In genomic region chr16:50955311-50955710, GRCh38 we compare ENCODE assay signal across 30 cellular contexts.
"Had no signal": no experiment of that assay in that cellular context is flagged by ENCODE, and none has a peak within 500 bp of the region (broad histone marks: within the 10 kb centered on the region; RNA-seq: fewer than 3 reads in every experiment).

No MANE protein-coding gene starts in this region.

- H3K36me3 Mint-ChIP-seq: activated naive CD4-positive, alpha-beta T cell treated with anti-CD3 and anti-CD28 coated beads, Interleukin-2, amount 50 U/mL, for 24 hours; activated naive CD8-positive, alpha-beta T cell treated with anti-CD3 and anti-CD28 coated beads for 36 hours; WTC11 had no signal

- H3K4me3 ChIP-seq: adrenal gland, body of pancreas, esophagus muscularis mucosa, gastrocnemius medialis, heart left ventricle had no signal

- H3K4me1 Mint-ChIP-seq: activated CD4-positive, alpha-beta memory T cell treated with anti-CD3 and anti-CD28 coated beads, Interleukin-2, amount 10 ng/mL, durations not matched to agents 7 days and 5 days; activated CD4-positive, alpha-beta T cell treated with anti-CD3 and anti-CD28 coated beads, Interleukin-2, amount 10 ng/mL, durations not matched to agents 7 days and 5 days; activated naive CD4-positive, alpha-beta T cell treated with anti-CD3 and anti-CD28 coated beads, Interleukin-2, amount 50 U/mL, for 24 hours; activated naive CD8-positive, alpha-beta T cell treated with anti-CD3 and anti-CD28 coated beads for 36 hours; activated naive CD8-positive, alpha-beta T cell treated with anti-CD3 and anti-CD28 coated beads, Interleukin-2, amount 50 U/mL, for 24 hours had no signal

- H3K36me3 ChIP-seq: adrenal gland, esophagus muscularis mucosa, gastrocnemius medialis, heart left ventricle had no signal

- H3K27me3 Mint-ChIP-seq: activated CD4-positive, alpha-beta memory T cell treated with anti-CD3 and anti-CD28 coated beads, Interleukin-2, amount 10 ng/mL, durations not matched to agents 7 days and 5 days; activated CD4-positive, alpha-beta T cell treated with anti-CD3 and anti-CD28 coated beads, Interleukin-2, amount 10 ng/mL, durations not matched to agents 7 days and 5 days; activated naive CD8-positive, alpha-beta T cell treated with anti-CD3 and anti-CD28 coated beads for 36 hours had no signal

- H3K9me3 ChIP-seq: adrenal gland, body of pancreas, esophagus muscularis mucosa, gastrocnemius medialis, heart left ventricle had no signal

- H3K9me3 Mint-ChIP-seq: activated CD4-positive, alpha-beta memory T cell treated with anti-CD3 and anti-CD28 coated beads, Interleukin-2, amount 10 ng/mL, durations not matched to agents 7 days and 5 days; activated CD4-positive, alpha-beta T cell treated with anti-CD3 and anti-CD28 coated beads, Interleukin-2, amount 10 ng/mL, durations not matched to agents 7 days and 5 days; activated naive CD4-positive, alpha-beta T cell treated with anti-CD3 and anti-CD28 coated beads for 36 hours; activated naive CD4-positive, alpha-beta T cell treated with anti-CD3 and anti-CD28 coated beads, Interleukin-2, amount 50 U/mL, for 24 hours; activated naive CD8-positive, alpha-beta T cell treated with anti-CD3 and anti-CD28 coated beads for 36 hours; activated naive CD8-positive, alpha-beta T cell treated with anti-CD3 and anti-CD28 coated beads, Interleukin-2, amount 50 U/mL, for 24 hours; activated T-cell treated with anti-CD3 and anti-CD28 coated beads, Interleukin-2, amount 50 U/mL, for 24 hours; activated T-cell treated with anti-CD3 and anti-CD28 coated beads, Interleukin-2, amount 50 U/mL, for 72 hours; effector memory CD8-positive, alpha-beta T cell; WTC11 had no signal

- H3K4me3 Mint-ChIP-seq: activated CD4-positive, alpha-beta memory T cell treated with anti-CD3 and anti-CD28 coated beads, Interleukin-2, amount 10 ng/mL, durations not matched to agents 7 days and 5 days; activated CD4-positive, alpha-beta T cell treated with anti-CD3 and anti-CD28 coated beads, Interleukin-2, amount 10 ng/mL, durations not matched to agents 7 days and 5 days; activated naive CD4-positive, alpha-beta T cell treated with anti-CD3 and anti-CD28 coated beads for 36 hours; activated naive CD4-positive, alpha-beta T cell treated with anti-CD3 and anti-CD28 coated beads, Interleukin-2, amount 50 U/mL, for 24 hours; activated naive CD8-positive, alpha-beta T cell treated with anti-CD3 and anti-CD28 coated beads for 36 hours; activated naive CD8-positive, alpha-beta T cell treated with anti-CD3 and anti-CD28 coated beads, Interleukin-2, amount 50 U/mL, for 24 hours; activated T-cell treated with anti-CD3 and anti-CD28 coated beads, Interleukin-2, amount 50 U/mL, for 24 hours; activated T-cell treated with anti-CD3 and anti-CD28 coated beads, Interleukin-2, amount 50 U/mL, for 72 hours; effector memory CD8-positive, alpha-beta T cell; WTC11 had no signal

- H3K27ac Mint-ChIP-seq: activated CD4-positive, alpha-beta memory T cell treated with anti-CD3 and anti-CD28 coated beads, Interleukin-2, amount 10 ng/mL, durations not matched to agents 7 days and 5 days; activated CD4-positive, alpha-beta T cell treated with anti-CD3 and anti-CD28 coated beads, Interleukin-2, amount 10 ng/mL, durations not matched to agents 7 days and 5 days; activated naive CD4-positive, alpha-beta T cell treated with anti-CD3 and anti-CD28 coated beads for 36 hours; activated naive CD4-positive, alpha-beta T cell treated with anti-CD3 and anti-CD28 coated beads, Interleukin-2, amount 50 U/mL, for 24 hours; activated naive CD8-positive, alpha-beta T cell treated with anti-CD3 and anti-CD28 coated beads for 36 hours; activated naive CD8-positive, alpha-beta T cell treated with anti-CD3 and anti-CD28 coated beads, Interleukin-2, amount 50 U/mL, for 24 hours; activated T-cell treated with anti-CD3 and anti-CD28 coated beads, Interleukin-2, amount 50 U/mL, for 24 hours; activated T-cell treated with anti-CD3 and anti-CD28 coated beads, Interleukin-2, amount 50 U/mL, for 72 hours; effector memory CD8-positive, alpha-beta T cell; WTC11 had no signal

- H3K4me1 ChIP-seq: adrenal gland, esophagus muscularis mucosa, foreskin keratinocyte, gastrocnemius medialis, heart left ventricle had no signal

- H3K27me3 ChIP-seq: adrenal gland, body of pancreas, foreskin keratinocyte, gastrocnemius medialis had no signal

- DNase-seq: activated CD4-positive, alpha-beta memory T cell treated with anti-CD3 and anti-CD28 coated beads, Interleukin-2, amount 10 ng/mL, durations not matched to agents 7 days and 5 days; activated CD4-positive, alpha-beta T cell treated with anti-CD3 and anti-CD28 coated beads for 1 hour; activated CD4-positive, alpha-beta T cell treated with anti-CD3 and anti-CD28 coated beads for 4 hours; activated CD4-positive, alpha-beta T cell treated with anti-CD3 and anti-CD28 coated beads, Interleukin-2, amount 10 ng/mL, durations not matched to agents 7 days and 5 days; activated CD4-positive, alpha-beta T cell treated with anti-CD3 and anti-CD28 coated beads, Interleukin-2, amount 50 U/mL, for 4 hours; activated CD8-positive, alpha-beta memory T cell treated with anti-CD3 and anti-CD28 coated beads, Interleukin-2, amount 50 U/mL, for 48 hours; activated naive CD4-positive, alpha-beta T cell treated with anti-CD3 and anti-CD28 coated beads for 36 hours; activated naive CD8-positive, alpha-beta T cell treated with anti-CD3 and anti-CD28 coated beads for 36 hours; activated naive CD8-positive, alpha-beta T cell treated with anti-CD3 and anti-CD28 coated beads, Interleukin-2, amount 50 U/mL, for 24 hours; activated T-cell treated with anti-CD3 and anti-CD28 coated beads for 4 hours; activated T-cell treated with anti-CD3 and anti-CD28 coated beads, Interleukin-2, amount 50 U/mL, for 24 hours; activated T-cell treated with anti-CD3 and anti-CD28 coated beads, Interleukin-2, amount 50 U/mL, for 72 hours; adrenal gland; amygdala; aorta; body of pancreas; caudate nucleus; cortex of kidney; dermis blood vessel endothelial cell; effector CD4-positive, alpha-beta T cell; effector memory CD8-positive, alpha-beta T cell; erythroblast; foreskin keratinocyte; gastrocnemius medialis; glutamatergic neuron; heart left ventricle; T-helper 2 cell had no signal

- H3K27ac ChIP-seq: adrenal gland, body of pancreas, esophagus muscularis mucosa, foreskin keratinocyte, gastrocnemius medialis, heart left ventricle had no signal
